24 cellular contexts compared by ENCODE assay signal in the genomic region with DNA sequence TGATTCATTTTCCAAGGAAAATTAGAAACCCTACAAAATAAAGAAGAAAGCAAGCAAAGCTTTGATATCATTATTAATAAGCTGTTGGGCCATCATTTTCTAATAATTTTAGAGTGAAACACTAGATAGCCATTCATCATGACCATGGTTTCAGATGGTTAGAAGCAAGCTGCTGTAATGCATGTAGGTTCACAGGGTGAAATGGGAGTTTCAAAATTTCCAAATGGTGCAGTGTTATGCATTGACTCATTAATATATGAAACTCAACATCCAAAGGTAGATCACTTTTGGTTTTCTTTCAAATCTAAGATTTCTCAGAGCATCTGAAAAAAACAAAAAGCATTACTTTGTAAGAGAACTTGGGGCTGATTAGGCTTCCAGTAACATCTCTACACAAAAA. TPM values are rescaled to one million over a fixed set of nuclear protein-coding genes. Genes with fewer than 3 reads are reported as not detected.
DNase-seq lines count a peak whose midpoint lies in the region; ATAC-seq, FAIRE-seq and TF ChIP-seq lines count a peak whose summit lies in the region.
"Had no signal": no experiment of that assay in that cellular context is flagged by ENCODE, and none has a peak within 500 bp of the region (broad histone marks: within the 10 kb centered on the region; RNA-seq: fewer than 3 reads in every experiment).

No MANE protein-coding gene starts in this region.

- TF ChIP-seq EP300 in GM12878 (IDR thresholded peaks at IDR 0.05; ENCODE audit: borderline replicate concordance in 1 of 2, control insufficient read depth in 1 of 2, low read depth in 2 of 2, low read length in 2 of 2): no peak

- H3K27me3 Mint-ChIP-seq in activated CD4-positive, alpha-beta T cell treated with anti-CD3 and anti-CD28 coated beads, Interleukin-2, amount 10 ng/mL, durations not matched to agents 24 days and 14 days: peaks cover 9% of the 10 kb centered on the region
- peaks cover 7% of the 10 kb centered on the region for H3K27me3 Mint-ChIP-seq in activated CD4-positive, alpha-beta T cell treated with anti-CD3 and anti-CD28 coated beads, Interleukin-2, amount 10 ng/mL, durations not matched to agents 7 days and 5 days

- FAIRE-seq in GM12878 (lab: Jason Lieb, UNC): no peak
- FAIRE-seq: A204.1, G401.6, GM18507, H1 had no signal

- POLR2A ChIA-PET in activated CD4-positive, alpha-beta T cell treated with anti-CD3 and anti-CD28 coated beads, Interleukin-2, amount 10 ng/mL, durations not matched to agents 7 days and 5 days (lab: Charles Lee): no interaction called here
- POLR2A ChIA-PET in GM12878 (lab: Charles Lee): interaction anchor here (0.5 to 1.0 kb wide), 2 partner anchors 14 to 122 kb away, joined by 3 read pairs; no protein-coding TSS in a partner anchor

- H3K9ac ChIP-seq in GM12878 (ENCODE audit: control insufficient read depth, insufficient read depth, low read length): no peak overlapping the region
- H3K9ac ChIP-seq: BLaER1, GM23248 had no signal

- H3K36me3 ChIP-seq in GM12878 (ENCODE audit: control insufficient read depth in 2 of 2, insufficient read depth in 2 of 2, low read length in 1 of 2): no peaks in the 10 kb centered on the region
- H3K36me3 ChIP-seq: BLaER1 had no signal

- no peak for TF ChIP-seq POLR2A in GM12878 (IDR thresholded peaks at IDR 0.05; ENCODE audit: low read depth, low read length)

- H3K9me3 Mint-ChIP-seq in activated CD4-positive, alpha-beta T cell treated with anti-CD3 and anti-CD28 coated beads, Interleukin-2, amount 10 ng/mL, durations not matched to agents 24 days and 14 days: peaks cover 8% of the 10 kb centered on the region
- H3K9me3 Mint-ChIP-seq in activated CD4-positive, alpha-beta T cell treated with anti-CD3 and anti-CD28 coated beads, Interleukin-2, amount 10 ng/mL, durations not matched to agents 7 days and 5 days: no peaks in the 10 kb centered on the region
- H3K9me3 Mint-ChIP-seq: CD8-positive, alpha-beta T cell had no signal

- no peaks in the 10 kb centered on the region for H3K79me2 ChIP-seq in GM12878 (ENCODE audit: control insufficient read depth, insufficient read depth, low read length)

- H3K4me1 ChIP-seq in GM12878 (ENCODE audit: control insufficient read depth, insufficient read depth, low read length): peaks cover 17% of the 10 kb centered on the region

- intact Hi-C loops in activated CD4-positive, alpha-beta T cell treated with anti-CD3 and anti-CD28 coated beads, Interleukin-2, amount 10 ng/mL, durations not matched to agents 24 days and 14 days (cut with micrococcal nuclease): no loop called here
- intact Hi-C loops in GM12878 (cut with micrococcal nuclease; ENCODE audit: unreplicated experiment): no loop called here

- peak; percentile 18 for DNase-seq in activated CD4-positive, alpha-beta T cell treated with anti-CD3 and anti-CD28 coated beads, Interleukin-2, amount 10 ng/mL, durations not matched to agents 24 days and 14 days
- DNase-seq in activated CD4-positive, alpha-beta T cell treated with anti-CD3 and anti-CD28 coated beads, Interleukin-2, amount 10 ng/mL, durations not matched to agents 7 days and 5 days: no peak
- DNase-seq in GM12878 (ENCODE audit: low read depth, low spot score): no peak
- DNase-seq in cerebellar cortex (ENCODE audit: low spot score): no peak
- DNase-seq in glomerular visceral epithelial cell (ENCODE audit: extremely low spot score): no peak
- no peak for DNase-seq in UCSD-AML1 (lab: John Stamatoyannopoulos, UW; ENCODE audit: unreplicated experiment)
- DNase-seq: Caco-2; CD4-positive, CD25-positive, alpha-beta regulatory T cell; CD8-positive, alpha-beta T cell; DMS153; DND-41; GM23248; H7; HCEC 1CT had no signal

- RAD21 ChIA-PET in GM12878 (lab: Charles Lee; ENCODE audit: unreplicated experiment): interaction anchor here (0.8 to 1.5 kb wide), 3 partner anchors 12 to 31 kb away, joined by 3 to 6 read pairs (median 3); partner anchors contain the start of gene KRAS

- SMC1A ChIA-PET in GM12878 (lab: Charles Lee; ENCODE audit: uncharacterized antibody, unreplicated experiment): interaction anchor here (0.8 to 1.4 kb wide), 5 partner anchors 10 to 102 kb away, joined by 3 to 8 read pairs (median 3); no protein-coding TSS in a partner anchor

- H3K4me3 ChIP-seq in GM12878: no peak overlapping the region
- H3K4me3 ChIP-seq: BLaER1, GM23248 had no signal

- no peaks in the 10 kb centered on the region; the same call in 2 of the 3 replicates for H3K9me3 ChIP-seq in GM12878 (replicated peaks; ENCODE audit: control insufficient read depth, insufficient read depth, low read length)
- H3K9me3 ChIP-seq: BLaER1, Caco-2 had no signal

- CTCF ChIA-PET in activated CD4-positive, alpha-beta T cell treated with anti-CD3 and anti-CD28 coated beads, Interleukin-2, amount 10 ng/mL, durations not matched to agents 7 days and 5 days (lab: Charles Lee): interaction anchor here (1.2 to 1.4 kb wide), 2 partner anchors 8 to 11 kb away, joined by 3 read pairs; no protein-coding TSS in a partner anchor
- CTCF ChIA-PET in GM12878 (lab: Yijun Ruan, JAX): interaction anchor here (0.6 to 1.8 kb wide), 3 partner anchors 8 to 126 kb away, joined by 4 to 7 read pairs (median 5); no protein-coding TSS in a partner anchor

- no TSS peak for BruUV-seq in GM12878 (replicated peaks; lab: Mats Ljungman, UMichigan)

- H3K4me1 Mint-ChIP-seq in activated CD4-positive, alpha-beta T cell treated with anti-CD3 and anti-CD28 coated beads, Interleukin-2, amount 10 ng/mL, durations not matched to agents 24 days and 14 days: no peaks in the 10 kb centered on the region
- H3K4me1 Mint-ChIP-seq in activated CD4-positive, alpha-beta T cell treated with anti-CD3 and anti-CD28 coated beads, Interleukin-2, amount 10 ng/mL, durations not matched to agents 7 days and 5 days: no peaks in the 10 kb centered on the region

- in situ Hi-C loops in GM12878 (cut with MboI): no loop called here

- H3K27me3 ChIP-seq in GM12878 (replicated peaks in 1 of 2; ENCODE audit: control insufficient read depth in 2 of 2, insufficient read depth in 2 of 2, low read length in 1 of 2): no peaks in the 10 kb centered on the region
- H3K27me3 ChIP-seq: BLaER1 had no signal

- no peaks in the 10 kb centered on the region for H4K20me1 ChIP-seq in GM12878 (ENCODE audit: control insufficient read depth, insufficient read depth)
- H4K20me1 ChIP-seq: BLaER1 had no signal

- no peak overlapping the region for H3K4me3 Mint-ChIP-seq in activated CD4-positive, alpha-beta T cell treated with anti-CD3 and anti-CD28 coated beads, Interleukin-2, amount 10 ng/mL, durations not matched to agents 24 days and 14 days
- H3K4me3 Mint-ChIP-seq in activated CD4-positive, alpha-beta T cell treated with anti-CD3 and anti-CD28 coated beads, Interleukin-2, amount 10 ng/mL, durations not matched to agents 7 days and 5 days: no peak overlapping the region
- H3K4me3 Mint-ChIP-seq: B cell; CD4-positive, CD25-positive, alpha-beta regulatory T cell; CD8-positive, alpha-beta T cell had no signal

- ATAC-seq in GM19351 (IDR thresholded peaks at IDR 0.05; ENCODE audit: unreplicated experiment) (peak; percentile 49), HG03175 (IDR thresholded peaks at IDR 0.05; ENCODE audit: unreplicated experiment) (peak; percentile 40), GM12878 (peak; percentile 70)
- ATAC-seq: CD8-positive, alpha-beta T cell had no signal

- no peak overlapping the region for H2AFZ ChIP-seq in GM12878 (ENCODE audit: control insufficient read depth, low read depth, low read length)
- H2AFZ ChIP-seq: GM23248 had no signal

- H3K27ac ChIP-seq in GM12878 (ENCODE audit: control insufficient read depth, insufficient read depth): no peak overlapping the region
- H3K27ac ChIP-seq: 22Rv1, BLaER1, C4-2B, GM23248 had no signal

- no peaks in the 10 kb centered on the region for H3K36me3 Mint-ChIP-seq in activated CD4-positive, alpha-beta T cell treated with anti-CD3 and anti-CD28 coated beads, Interleukin-2, amount 10 ng/mL, durations not matched to agents 24 days and 14 days (ENCODE audit: low read depth)
- H3K36me3 Mint-ChIP-seq in activated CD4-positive, alpha-beta T cell treated with anti-CD3 and anti-CD28 coated beads, Interleukin-2, amount 10 ng/mL, durations not matched to agents 7 days and 5 days (ENCODE audit: low read depth): no peaks in the 10 kb centered on the region
- H3K36me3 Mint-ChIP-seq: CD4-positive, CD25-positive, alpha-beta regulatory T cell; CD8-positive, alpha-beta T cell had no signal

- H3K4me2 ChIP-seq in GM12878 (ENCODE audit: control insufficient read depth, insufficient read depth): 0 out of 2 replicates have a peak overlapping the region, but pooled peaks have one; percentile 65
- H3K4me2 ChIP-seq: BLaER1 had no signal

- no peak overlapping the region for H3K27ac Mint-ChIP-seq in activated CD4-positive, alpha-beta T cell treated with anti-CD3 and anti-CD28 coated beads, Interleukin-2, amount 10 ng/mL, durations not matched to agents 24 days and 14 days
- no peak overlapping the region for H3K27ac Mint-ChIP-seq in activated CD4-positive, alpha-beta T cell treated with anti-CD3 and anti-CD28 coated beads, Interleukin-2, amount 10 ng/mL, durations not matched to agents 7 days and 5 days
- H3K27ac Mint-ChIP-seq: B cell; CD8-positive, alpha-beta T cell had no signal

- no peak for TF ChIP-seq RAD21 in GM12878 (IDR thresholded peaks at IDR 0.05; ENCODE audit: insufficient read depth, low read depth, low read length)

- no peak for TF ChIP-seq CTCF in GM12878 (IDR thresholded peaks at IDR 0.05 in 2 of 3, conservative IDR thresholded peaks at IDR 0.05 in 1 of 3; ENCODE audit: control insufficient read depth in 2 of 3, extremely low read depth in 1 of 3, insufficient read depth in 1 of 3, low read depth in 3 of 3, low read length in 3 of 3)

RNA-seq across cellular contexts. Expression of gene KRAS, which starts 12.0 kb away (rescaled TPM):
- total RNA-seq in activated CD4-positive, alpha-beta T cell treated with anti-CD3 and anti-CD28 coated beads, Interleukin-2, amount 10 ng/mL, durations not matched to agents 24 days and 14 days: 26.4 and 27.4 TPM in 2 replicates
- total RNA-seq in activated CD4-positive, alpha-beta T cell treated with anti-CD3 and anti-CD28 coated beads, Interleukin-2, amount 10 ng/mL, durations not matched to agents 7 days and 5 days: 10 to 100 TPM; 32.5 to 34.6 TPM
- total RNA-seq in GM12878 (2013; cell fraction: nucleolus; rRNA removed): 8.9 and 9.4 TPM in 2 replicates
- total RNA-seq in GM12878 (2014; rRNA removed): 4.9 and 5.6 TPM in 2 replicates
- total RNA-seq in GM12878 (2014; rRNA removed; fragmentation: Illumina TruSeq; extraction: Trizol): 5.9 and 6.6 TPM in 2 replicates
- total RNA-seq in GM12878 (2021): 8.3 and 9.4 TPM in 2 replicates
- polyA plus RNA-seq in GM12878 (2011; ENCODE audit: low read depth): 3.1 TPM
- 23.8 and 38.7 TPM in 2 replicates for polyA plus RNA-seq in GM12878 (2011; rRNA removed)
- 8.5 and 10.5 TPM in 2 replicates for polyA plus RNA-seq in GM12878 (2011; cell fraction: cytosol; rRNA removed)
- polyA plus RNA-seq in GM12878 (2011; cell fraction: nucleus; rRNA removed): 7.4 and 7.8 TPM in 2 replicates
- 6.1 and 6.2 TPM in 2 replicates for polyA plus RNA-seq in GM12878 (2012)
- polyA plus RNA-seq in GM12878 (2014; fragmentation: Illumina TruSeq; extraction: Trizol): 9.3 and 12.5 TPM in 2 replicates
- polyA plus RNA-seq in GM12878 (2014; fragmentation: Nextera tagmentation; extraction: Ambion mirVana): 1 to 10 TPM; 3.1 to 6.1 TPM
- polyA plus RNA-seq in GM12878 (2014; rRNA removed): 4.8 and 6.1 TPM in 2 replicates
- polyA plus RNA-seq in GM12878 (2016; fragmentation: Nextera tagmentation; extraction: Ambion mirVana): 10 to 100 TPM; 15.7 to 17.6 TPM
- polyA minus RNA-seq in GM12878 (2011; rRNA and poly(A)+ RNA removed): 12.1 and 15.8 TPM in 2 replicates
- 8.4 and 10.0 TPM in 2 replicates for polyA minus RNA-seq in GM12878 (2011; cell fraction: cytosol; rRNA and poly(A)+ RNA removed)
- 8.3 and 14.4 TPM in 2 replicates for polyA minus RNA-seq in GM12878 (2011; cell fraction: nucleus; rRNA and poly(A)+ RNA removed)
